In genomic region chr4:107561481-107561880, GRCh38 we compare ENCODE assay signal across 23 cellular contexts.
A peak's percentile ranks its signal among the peaks of the same experiment; 100 is the strongest.
DNase-seq lines count a peak whose midpoint lies in the region; ATAC-seq and TF ChIP-seq lines count a peak whose summit lies in the region.
"Had no signal": no experiment of that assay in that cellular context is flagged by ENCODE, and none has a peak within 500 bp of the region (broad histone marks: within the 10 kb centered on the region; RNA-seq: fewer than 3 reads in every experiment).

No MANE protein-coding gene starts in this region.

- H3K4me1 ChIP-seq in H9 (ENCODE audit: insufficient read depth, low read length) = peaks cover 5% of the 10 kb centered on the region; the same call in 1 of the 2 replicates
- H3K4me1 ChIP-seq: breast epithelium, thyroid gland had no signal

- DNase-seq in DMS53 (lab: John Stamatoyannopoulos, UW) = peak; percentile 31
- no peak for DNase-seq in DMS53 treated with DMSO at 0.1 percent for 48 hours (lab: John Stamatoyannopoulos, UW; ENCODE audit: unreplicated experiment)
- DNase-seq in chondrocyte (ENCODE audit: low spot score) = no peak
- DNase-seq in iris pigment epithelial cell (ENCODE audit: low read depth) = peak; percentile 86
- no peak for DNase-seq in H9
- DNase-seq in head of caudate nucleus = no peak
- no peak for DNase-seq in SHP77 treated with DMSO at 0.1 percent for 48 hours (lab: John Stamatoyannopoulos, UW)
- DNase-seq: activated CD4-positive, alpha-beta T cell treated with anti-CD3 and anti-CD28 coated beads for 48 hours; activated T-cell treated with anti-CD3 and anti-CD28 coated beads, Interleukin-2, amount 50 U/mL, for 72 hours; GM23248; NCI-H1105 treated with DMSO at 0.1 percent for 48 hours; NCI-H2081; NCI-H446; stimulated activated CD4-positive, alpha-beta T cell treated with anti-CD3 and anti-CD28 coated beads, Interleukin-12 subunit alpha, Interleukin-12 subunit beta, amount 100 ng/mL, for 4 hours; stimulated activated CD4-positive, alpha-beta T cell treated with anti-CD3 and anti-CD28 coated beads, Interleukin-4, amount 100 ng/mL, for 4 hours; stimulated activated naive CD8-positive, alpha-beta T cell treated with anti-CD3 and anti-CD28 coated beads, Interleukin-15, Interleukin-2, amounts not matched to agents 100 U/mL and 50 U/mL, for 24 hours; thyroid gland had no signal

- no peaks in the 10 kb centered on the region for H4K20me1 ChIP-seq in H9 (ENCODE audit: control insufficient read depth, insufficient read depth, insufficient read length)

- H3K23ac ChIP-seq in H9 (ENCODE audit: insufficient read length, low read depth, low read length) = no peak overlapping the region

- H3K79me1 ChIP-seq in H9 (ENCODE audit: insufficient read depth, low read depth, low read length, poor library complexity, severe bottlenecking) = no peaks in the 10 kb centered on the region

- no peak overlapping the region for H3K14ac ChIP-seq in H9 (ENCODE audit: insufficient read depth, low read length)

- H4K8ac ChIP-seq in H9 (replicated peaks; ENCODE audit: insufficient read length, low read depth, low read length) = no peak overlapping the region

- peaks cover 36% of the 10 kb centered on the region for H3K9me3 Mint-ChIP-seq in chondrocyte (ENCODE audit: low read depth)
- H3K9me3 Mint-ChIP-seq in H9 = peaks cover 0 to 2% of the 10 kb centered on the region in 2 experiments; a peak in 1 of 5 replicates
- H3K9me3 Mint-ChIP-seq in activated T-helper 17 cell treated with anti-CD3 and anti-CD28 coated beads, Interleukin-2, amount 50 U/mL, for 72 hours = peaks cover 10% of the 10 kb centered on the region
- H3K9me3 Mint-ChIP-seq: activated T-cell treated with anti-CD3 and anti-CD28 coated beads, Interleukin-2, amount 50 U/mL, for 72 hours had no signal

- no peak overlapping the region for H2AK5ac ChIP-seq in H9 (ENCODE audit: insufficient read length, low read length)

- H3K23me2 ChIP-seq in H9 (ENCODE audit: insufficient read length, low read depth, low read length, poor library complexity, severe bottlenecking) = no peaks in the 10 kb centered on the region

- H3K9me3 ChIP-seq in H9 (ENCODE audit: control insufficient read depth, low read depth, low read length) = no peaks in the 10 kb centered on the region
- H3K9me3 ChIP-seq: neutrophil, SJSA1, thyroid gland had no signal

- no peak overlapping the region for H3K4me2 ChIP-seq in H9 (ENCODE audit: insufficient read depth, insufficient read length, low read length)

- no peak for ATAC-seq in activated T-helper 17 cell treated with anti-CD3 and anti-CD28 coated beads, Interleukin-2, amount 50 U/mL, for 72 hours (replicated peaks)
- ATAC-seq: activated T-cell treated with anti-CD3 and anti-CD28 coated beads, Interleukin-2, amount 50 U/mL, for 72 hours; stimulated activated naive CD8-positive, alpha-beta T cell treated with anti-CD3 and anti-CD28 coated beads, Interleukin-15, Interleukin-2, amounts not matched to agents 100 U/mL and 50 U/mL, for 24 hours had no signal

- H3K56ac ChIP-seq in H9 (ENCODE audit: insufficient read length, low read depth, low read length) = no peak overlapping the region

- H2AFZ ChIP-seq in H9 (ENCODE audit: low read length) = no peak overlapping the region
- H2AFZ ChIP-seq: GM23248 had no signal

- no peak overlapping the region for H3K4ac ChIP-seq in H9 (ENCODE audit: low read depth, low read length)

- H2BK5ac ChIP-seq in H9 (ENCODE audit: insufficient read length, low read length) = no peak overlapping the region

- H4K5ac ChIP-seq in H9 (ENCODE audit: insufficient read length, low read depth, low read length) = no peak overlapping the region

- H2BK12ac ChIP-seq in H9 (ENCODE audit: insufficient read length, low read depth, low read length) = no peak overlapping the region

- H2BK120ac ChIP-seq in H9 (ENCODE audit: low read depth, low read length, poor library complexity, severe bottlenecking) = no peak overlapping the region

- H3K18ac ChIP-seq in H9 (ENCODE audit: insufficient read length, low read depth, low read length) = no peak overlapping the region

- no peak overlapping the region for H2BK15ac ChIP-seq in H9 (ENCODE audit: low read depth, low read length)

- peak overlapping the region; percentile 89 for H3K27ac Mint-ChIP-seq in chondrocyte (ENCODE audit: unreplicated experiment)
- H3K27ac Mint-ChIP-seq in H9 = no peak overlapping the region
- H3K27ac Mint-ChIP-seq in activated T-helper 17 cell treated with anti-CD3 and anti-CD28 coated beads, Interleukin-2, amount 50 U/mL, for 72 hours = no peak overlapping the region
- H3K27ac Mint-ChIP-seq: activated naive CD8-positive, alpha-beta T cell; activated T-cell treated with anti-CD3 and anti-CD28 coated beads, Interleukin-2, amount 50 U/mL, for 72 hours had no signal

- no peak overlapping the region for H2BK20ac ChIP-seq in H9 (ENCODE audit: low read depth, low read length, poor library complexity, severe bottlenecking)

- intact Hi-C loops in head of caudate nucleus (cut with DNase I) = no loop called here

- H3K4me3 Mint-ChIP-seq in chondrocyte (ENCODE audit: unreplicated experiment) (no peak overlapping the region), H9 (no peak overlapping the region)
- no peak overlapping the region for H3K4me3 Mint-ChIP-seq in activated T-helper 17 cell treated with anti-CD3 and anti-CD28 coated beads, Interleukin-2, amount 50 U/mL, for 72 hours
- H3K4me3 Mint-ChIP-seq: activated naive CD8-positive, alpha-beta T cell; activated T-cell treated with anti-CD3 and anti-CD28 coated beads, Interleukin-2, amount 50 U/mL, for 72 hours had no signal

- H3K27me3 ChIP-seq in H9 (ENCODE audit: insufficient read depth, low read length) = no peaks in the 10 kb centered on the region
- H3K27me3 ChIP-seq: breast epithelium, neutrophil, SJSA1, thyroid gland had no signal

- no peak overlapping the region for H3T11ph ChIP-seq in H9 (ENCODE audit: low read length)

- H3K27ac ChIP-seq in H9 (ENCODE audit: insufficient read length, low read depth, low read length) = no peak overlapping the region
- H3K27ac ChIP-seq: 22Rv1, breast epithelium, GM23248, neutrophil, SJSA1, thyroid gland had no signal

- H3K36me3 Mint-ChIP-seq in chondrocyte (ENCODE audit: low read depth) (peaks cover 11% of the 10 kb centered on the region), H9 (ENCODE audit: insufficient read depth in 1 of 3, low read depth in 3 of 3) (no peaks in the 10 kb centered on the region)
- H3K36me3 Mint-ChIP-seq in activated T-helper 17 cell treated with anti-CD3 and anti-CD28 coated beads, Interleukin-2, amount 50 U/mL, for 72 hours (ENCODE audit: low read depth) = no peaks in the 10 kb centered on the region
- H3K36me3 Mint-ChIP-seq: activated naive CD8-positive, alpha-beta T cell had no signal

- no CpG with 5 or more reads among the region's 4 CpGs for WGBS in H9 (ENCODE audit: extremely low coverage, insufficient read length, low lambda C conversion rate)

- H4K91ac ChIP-seq in H9 (ENCODE audit: insufficient read length, low read depth, low read length) = no peak overlapping the region

- no peaks in the 10 kb centered on the region for H3K79me2 ChIP-seq in H9 (ENCODE audit: insufficient read depth, low read length)

- TF ChIP-seq CTCF in chondrocyte (IDR thresholded peaks at IDR 0.05) (no peak), H9 (conservative IDR thresholded peaks at IDR 0.05) (no peak)

- H3K9ac ChIP-seq in H9 (ENCODE audit: extremely low read depth, insufficient read length, low read length) = no peak overlapping the region
- H3K9ac ChIP-seq: GM23248 had no signal

- H3K27me3 Mint-ChIP-seq in chondrocyte (ENCODE audit: low read depth) (no peaks in the 10 kb centered on the region), H9 (ENCODE audit: low read depth) (no peaks in the 10 kb centered on the region)
- peaks cover 13% of the 10 kb centered on the region for H3K27me3 Mint-ChIP-seq in activated T-helper 17 cell treated with anti-CD3 and anti-CD28 coated beads, Interleukin-2, amount 50 U/mL, for 72 hours

- H3K4me1 Mint-ChIP-seq in chondrocyte (ENCODE audit: low read depth) (peaks cover 20% of the 10 kb centered on the region), H9 (peaks cover 11 to 12% of the 10 kb centered on the region in 2 experiments)
- H3K4me1 Mint-ChIP-seq in activated T-helper 17 cell treated with anti-CD3 and anti-CD28 coated beads, Interleukin-2, amount 50 U/mL, for 72 hours = no peaks in the 10 kb centered on the region

Comparison
In these comparisons a context has a peak if more than half of its experiments do, and no peak if none do; other contexts are left out.
1. DNase-seq: peak in DMS53 (single experiment) and iris pigment epithelial cell (single experiment); none in DMS53 treated with DMSO at 0.1 percent for 48 hours (single experiment), chondrocyte (single experiment), H9 (single experiment), head of caudate nucleus (0 of 42) and SHP77 treated with DMSO at 0.1 percent for 48 hours (single experiment).